ENCODE assay signal across 9 cellular contexts in genomic region chr15:76340198-76340801, GRCh38. TPM values are rescaled to one million over a fixed set of nuclear protein-coding genes. Genes with fewer than 3 reads are reported as not detected.
DNase-seq lines count a peak whose midpoint lies in the region; ATAC-seq and TF ChIP-seq lines count a peak whose summit lies in the region.
"Had no signal": no experiment of that assay in that cellular context is flagged by ENCODE, and none has a peak within 500 bp of the region (broad histone marks: within the 10 kb centered on the region; RNA-seq: fewer than 3 reads in every experiment).

No MANE protein-coding gene starts in this region.

- H3K27me3 ChIP-seq in BE2C (peaks cover 100% of the 10 kb centered on the region), HUES48 (ENCODE audit: control insufficient read depth, insufficient read depth, low read length) (peaks cover 97% of the 10 kb centered on the region), adipocyte (replicated peaks; ENCODE audit: control insufficient read depth, insufficient read depth, low read length) (peaks cover 83% of the 10 kb centered on the region), tibial artery (peaks cover 20 to 100% of the 10 kb centered on the region in 2 donors)

- H3K36me3 ChIP-seq in BE2C: no peaks in the 10 kb centered on the region
- H3K36me3 ChIP-seq in HUES48 (ENCODE audit: control insufficient read depth, insufficient read depth, low read length): no peaks in the 10 kb centered on the region
- H3K36me3 ChIP-seq in adipocyte (ENCODE audit: control insufficient read depth, insufficient read depth, low read length, severe bottlenecking): no peaks in the 10 kb centered on the region
- no peaks in the 10 kb centered on the region for H3K36me3 ChIP-seq in tibial artery

- H3K9ac ChIP-seq in HUES48 (ENCODE audit: low read depth, low read length) (no peak overlapping the region), adipocyte (ENCODE audit: low read length) (no peak overlapping the region)

- ATAC-seq in HG02884 (IDR thresholded peaks at IDR 0.05; ENCODE audit: unreplicated experiment): no peak

- TF ChIP-seq CTCF in BE2C (IDR thresholded peaks at IDR 0.05; ENCODE audit: low read depth, low read length): no peak
- no peak for TF ChIP-seq CTCF in tibial artery (IDR thresholded peaks at IDR 0.05)

- intact Hi-C loops in tibial artery (cut with DNase I; ENCODE audit: low total_unique reads): no loop called here

- H3K9me3 ChIP-seq in BE2C (peaks cover 5% of the 10 kb centered on the region; the same call in 1 of the 2 replicates), HUES48 (ENCODE audit: control insufficient read depth, insufficient read depth, low read length) (no peaks in the 10 kb centered on the region), adipocyte (ENCODE audit: control insufficient read depth, low read length) (no peaks in the 10 kb centered on the region), tibial artery (no peaks in the 10 kb centered on the region)

- H3K27ac ChIP-seq in HUES48 (ENCODE audit: low read depth, low read length) (no peak overlapping the region), tibial artery (no peak overlapping the region)

- H3K4me1 ChIP-seq in BE2C: no peaks in the 10 kb centered on the region
- peaks cover 22% of the 10 kb centered on the region for H3K4me1 ChIP-seq in HUES48 (ENCODE audit: control insufficient read depth, insufficient read depth, low read length)
- H3K4me1 ChIP-seq in adipocyte (ENCODE audit: control insufficient read depth, insufficient read depth, low read length): peaks cover 14% of the 10 kb centered on the region
- peaks cover 3 to 67% (median 55%) of the 10 kb centered on the region in 4 donors for H3K4me1 ChIP-seq in tibial artery

- peak; percentile 50 for DNase-seq in BE2C
- DNase-seq in adipocyte (ENCODE audit: low read depth): peak; percentile 37
- peak; percentile 21 for DNase-seq in kidney tubule cell (ENCODE audit: low spot score)
- DNase-seq in tibial artery: peak in 1 of 2 donors; percentile 68
- no peak for DNase-seq in cerebellum (ENCODE audit: low spot score)
- DNase-seq in stimulated activated CD4-positive, alpha-beta T cell treated with anti-CD3 and anti-CD28 coated beads, Interleukin-15, amount 100 ng/mL, for 24 hours: no peak

- H3K4me3 ChIP-seq in BE2C (ENCODE audit: low read depth, low read length): peak overlapping the region; percentile 43
- peak overlapping the region; percentile 55 for H3K4me3 ChIP-seq in HUES48 (ENCODE audit: low read depth, low read length)
- peak overlapping the region; percentile 67 for H3K4me3 ChIP-seq in adipocyte (ENCODE audit: low read length)
- H3K4me3 ChIP-seq in tibial artery: peak overlapping the region; percentile 38 to 50

RNA-seq across cellular contexts. Expression of gene ISL2, which starts 3.7 kb away (rescaled TPM):
- polyA plus RNA-seq in BE2C (2012; ENCODE audit: insufficient read depth, insufficient read length, low read depth): 0.42 TPM
- total RNA-seq in cerebellum: not detected
- total RNA-seq: subcutaneous adipose tissue had no signal

RNA-seq across cellular contexts. Expression of gene ETFA, which starts 29.0 kb away (rescaled TPM):
- 159 TPM for polyA plus RNA-seq in BE2C (2012; ENCODE audit: insufficient read depth, insufficient read length, low read depth)
- total RNA-seq in cerebellum: 52.8 TPM

Comparison
In these comparisons a context has a peak if more than half of its experiments do, and no peak if none do; other contexts are left out.
1. DNase-seq: peak in BE2C (single experiment), adipocyte (single experiment) and kidney tubule cell (single experiment); none in cerebellum (single experiment) and stimulated activated CD4-positive, alpha-beta T cell treated with anti-CD3 and anti-CD28 coated beads, Interleukin-15, amount 100 ng/mL, for 24 hours (single experiment).
2. Peak in every context shown above with its lines, with median percentiles within 50 percentile points of each other: H3K4me3 ChIP-seq.